ENCODE assay signal across 10 cellular contexts in genomic region chr9:97980918-97981827, GRCh38. TPM values are rescaled to one million over a fixed set of nuclear protein-coding genes. Genes with fewer than 3 reads are reported as not detected.
DNase-seq lines count a peak whose midpoint lies in the region; ATAC-seq lines count a peak whose summit lies in the region.
"Had no signal": no experiment of that assay in that cellular context is flagged by ENCODE, and none has a peak within 500 bp of the region (broad histone marks: within the 10 kb centered on the region; RNA-seq: fewer than 3 reads in every experiment).

No MANE protein-coding gene starts in this region.

- H3K36me3 ChIP-seq in aorta (ENCODE audit: control insufficient read depth in 1 of 2, insufficient read depth in 2 of 2, low read length in 1 of 2): no peaks in the 10 kb centered on the region

- H3K4me1 Mint-ChIP-seq in activated CD4-positive, alpha-beta T cell treated with anti-CD3 and anti-CD28 coated beads for 36 hours: peaks cover 33% of the 10 kb centered on the region
- H3K4me1 Mint-ChIP-seq in activated T-helper 17 cell treated with anti-CD3 and anti-CD28 coated beads, Interleukin-2, amount 50 U/mL, for 72 hours: peaks cover 8% of the 10 kb centered on the region

- H3K9me3 ChIP-seq in aorta (ENCODE audit: control insufficient read depth, low read length): no peaks in the 10 kb centered on the region

- H3K27me3 ChIP-seq in aorta (ENCODE audit: control insufficient read depth in 1 of 2, insufficient read depth in 2 of 2, low read length in 1 of 2): no peaks in the 10 kb centered on the region

- CTCF ChIA-PET in activated CD4-positive, alpha-beta T cell treated with anti-CD3 and anti-CD28 coated beads for 36 hours (lab: Charles Lee): interaction anchor here (1.1 to 3.5 kb wide), 4 partner anchors 18 to 59 kb away, joined by 3 to 32 read pairs (median 4); partner anchors contain the start of genes HEMGN and TRMO

- H3K27ac ChIP-seq in substantia nigra (ENCODE audit: low read depth, low read length, poor library complexity, severe bottlenecking): peak overlapping the region; percentile 71
- no peak overlapping the region for H3K27ac ChIP-seq in aorta (ENCODE audit: low read depth in 1 of 2, low read length in 2 of 2)

- no peaks in the 10 kb centered on the region for H3K4me1 ChIP-seq in aorta (ENCODE audit: control insufficient read depth in 1 of 2, insufficient read depth in 2 of 2, low read length in 2 of 2)

- peak overlapping the region; percentile 92 for H3K27ac Mint-ChIP-seq in activated CD4-positive, alpha-beta T cell treated with anti-CD3 and anti-CD28 coated beads for 36 hours
- no peak overlapping the region for H3K27ac Mint-ChIP-seq in activated T-helper 17 cell treated with anti-CD3 and anti-CD28 coated beads, Interleukin-2, amount 50 U/mL, for 72 hours

- H3K36me3 Mint-ChIP-seq in activated CD4-positive, alpha-beta T cell treated with anti-CD3 and anti-CD28 coated beads for 36 hours (ENCODE audit: low read depth): peaks cover 10% of the 10 kb centered on the region
- H3K36me3 Mint-ChIP-seq in activated T-helper 17 cell treated with anti-CD3 and anti-CD28 coated beads, Interleukin-2, amount 50 U/mL, for 72 hours (ENCODE audit: low read depth): peaks cover 11% of the 10 kb centered on the region

- no peaks in the 10 kb centered on the region for H3K27me3 Mint-ChIP-seq in activated CD4-positive, alpha-beta T cell treated with anti-CD3 and anti-CD28 coated beads for 36 hours
- H3K27me3 Mint-ChIP-seq in activated T-helper 17 cell treated with anti-CD3 and anti-CD28 coated beads, Interleukin-2, amount 50 U/mL, for 72 hours: no peaks in the 10 kb centered on the region

- H3K4me3 ChIP-seq in aorta (ENCODE audit: low read length in 2 of 2): no peak overlapping the region

- WGBS in aorta, 2 donors: 84 to 90% methylated on average over 10 of the region's 10 CpGs

- POLR2A ChIA-PET in activated CD4-positive, alpha-beta T cell treated with anti-CD3 and anti-CD28 coated beads for 36 hours (lab: Charles Lee): interaction anchor here (1.0 to 1.1 kb wide), 2 partner anchors 59 to 61 kb away, joined by 3 read pairs; no protein-coding TSS in a partner anchor

- peak overlapping the region; percentile 78 for H3K4me3 Mint-ChIP-seq in activated CD4-positive, alpha-beta T cell treated with anti-CD3 and anti-CD28 coated beads for 36 hours
- H3K4me3 Mint-ChIP-seq in activated T-helper 17 cell treated with anti-CD3 and anti-CD28 coated beads, Interleukin-2, amount 50 U/mL, for 72 hours: peak overlapping the region; percentile 73

- no peak for DNase-seq in activated CD4-positive, alpha-beta T cell treated with anti-CD3 and anti-CD28 coated beads for 36 hours
- DNase-seq in activated CD4-positive, alpha-beta T cell treated with anti-CD3 and anti-CD28 coated beads for 48 hours: no peak
- DNase-seq in hippocampal formation (lab: John Stamatoyannopoulos, UW): peak; percentile 53 to 54
- DNase-seq in substantia nigra (lab: John Stamatoyannopoulos, UW): peak in 44 of 49 donors; percentile 7 to 83 (median 50)
- DNase-seq in activated effector memory CD4-positive, alpha-beta T cell treated with anti-CD3 and anti-CD28 coated beads, Interleukin-2, amount 50 U/mL, for 16 hours: no peak
- no peak for DNase-seq in aorta
- DNase-seq: activated gamma-delta T cell, PC-3 had no signal

- ATAC-seq in activated CD4-positive, alpha-beta T cell treated with anti-CD3 and anti-CD28 coated beads for 36 hours: no peak
- no peak for ATAC-seq in activated T-helper 17 cell treated with anti-CD3 and anti-CD28 coated beads, Interleukin-2, amount 50 U/mL, for 72 hours (replicated peaks)
- ATAC-seq in HG03520 (IDR thresholded peaks at IDR 0.05; ENCODE audit: unreplicated experiment): no peak
- ATAC-seq in aorta (ENCODE audit: low FRiP score): no peak
- ATAC-seq: PC-3 had no signal

- intact Hi-C loops in activated CD4-positive, alpha-beta T cell treated with anti-CD3 and anti-CD28 coated beads for 36 hours (cut with DNase I, micrococcal nuclease): loop anchor here (5.0 to 10.0 kb wide), 2 partner anchors 286 to 1926 kb away; partner anchors contain the start of genes STX17 (in 1 of the 2) and XPA (in 1 of the 2)
- intact Hi-C loops in aorta (cut with DNase I): loop anchor here (5.0 to 10.0 kb wide), 3 partner anchors 41 to 276 kb away; partner anchors contain the start of genes TBC1D2 (in 1 of the 2) and TRMO (in 1 of the 2)

- no peaks in the 10 kb centered on the region for H3K9me3 Mint-ChIP-seq in activated CD4-positive, alpha-beta T cell treated with anti-CD3 and anti-CD28 coated beads for 36 hours (ENCODE audit: low read depth)
- no peaks in the 10 kb centered on the region for H3K9me3 Mint-ChIP-seq in activated T-helper 17 cell treated with anti-CD3 and anti-CD28 coated beads, Interleukin-2, amount 50 U/mL, for 72 hours

RNA-seq across cellular contexts. Expression of gene ANP32B, which starts 2.0 kb away (rescaled TPM):
- total RNA-seq in activated CD4-positive, alpha-beta T cell treated with anti-CD3 and anti-CD28 coated beads for 36 hours: 100 to 1,000 TPM; 367 to 440 TPM
- total RNA-seq in activated T-helper 17 cell treated with anti-CD3 and anti-CD28 coated beads, Interleukin-2, amount 50 U/mL, for 72 hours: 100 to 1,000 TPM; 182 to 257 TPM
- total RNA-seq in aorta: 100 to 1,000 TPM in 1 of 2 donors, 10 to 100 TPM in 1; 98.6 to 111 TPM
- 100 to 1,000 TPM; 132 to 350 TPM for polyA plus RNA-seq in aorta

RNA-seq across cellular contexts. Expression of gene HEMGN, which starts 43.2 kb away (rescaled TPM):
- 1 to 10 TPM; 1.5 to 2.9 TPM for total RNA-seq in activated CD4-positive, alpha-beta T cell treated with anti-CD3 and anti-CD28 coated beads for 36 hours
- total RNA-seq in activated T-helper 17 cell treated with anti-CD3 and anti-CD28 coated beads, Interleukin-2, amount 50 U/mL, for 72 hours: 1 to 10 TPM in 1 of 2 donors, under 1 TPM in 1; 0.95 to 1.2 TPM
- total RNA-seq in aorta: under 1 TPM in 1 of 2 donors, not detected in 1; 0.93 TPM
- polyA plus RNA-seq in aorta: not detected
- total RNA-seq: PC-3 had no signal

RNA-seq across cellular contexts. Expression of gene TRMO, which starts 58.9 kb away (rescaled TPM):
- 10 to 100 TPM; 13.9 to 20.7 TPM for total RNA-seq in activated CD4-positive, alpha-beta T cell treated with anti-CD3 and anti-CD28 coated beads for 36 hours
- 10 to 100 TPM; 21.3 to 23.6 TPM for total RNA-seq in activated T-helper 17 cell treated with anti-CD3 and anti-CD28 coated beads, Interleukin-2, amount 50 U/mL, for 72 hours
- 10 to 100 TPM in 1 of 2 donors, 1 to 10 TPM in 1; 9.6 to 10.7 TPM for total RNA-seq in aorta
- polyA plus RNA-seq in aorta: 1 to 10 TPM; 5.5 to 7.5 TPM

Comparison
In these comparisons a context has a peak if more than half of its experiments do, and no peak if none do; other contexts are left out.
1. DNase-seq: peak in hippocampal formation (2 of 2) and substantia nigra (44 of 49); none in activated CD4-positive, alpha-beta T cell treated with anti-CD3 and anti-CD28 coated beads for 36 hours (single experiment), activated CD4-positive, alpha-beta T cell treated with anti-CD3 and anti-CD28 coated beads for 48 hours (single experiment), activated effector memory CD4-positive, alpha-beta T cell treated with anti-CD3 and anti-CD28 coated beads, Interleukin-2, amount 50 U/mL, for 16 hours (single experiment) and aorta (0 of 2).